25 cellular contexts compared by ENCODE assay signal in genomic region chr7:25564980-25565379, GRCh38.
DNase-seq lines count a peak whose midpoint lies in the region; ATAC-seq and TF ChIP-seq lines count a peak whose summit lies in the region.
"Had no signal": no experiment of that assay in that cellular context is flagged by ENCODE, and none has a peak within 500 bp of the region (broad histone marks: within the 10 kb centered on the region; RNA-seq: fewer than 3 reads in every experiment).

No MANE protein-coding gene starts in this region.

- DNase-seq in mesenchymal stem cell: no peak
- peak in 1 of 2 donors; percentile 28 for DNase-seq in gastrocnemius medialis
- DNase-seq in GM03348 (ENCODE audit: low spot score): no peak
- DNase-seq in NCI-H345 (lab: John Stamatoyannopoulos, UW): no peak
- DNase-seq: activated CD4-positive, alpha-beta T cell treated with anti-CD3 and anti-CD28 coated beads, Interleukin-2, amount 50 U/mL, for 4 hours; activated CD4-positive, CD25-positive, alpha-beta regulatory T cell; activated CD8-positive, alpha-beta memory T cell treated with anti-CD3 and anti-CD28 coated beads, Interleukin-2, amount 50 U/mL, for 48 hours; effector CD8-positive, alpha-beta T cell; foreskin keratinocyte; NCI-H2029 treated with DMSO at 0.1 percent for 48 hours; PC-3; SHP77; stimulated activated CD4-positive, alpha-beta T cell treated with anti-CD3 and anti-CD28 coated beads, Interleukin-2, amount 100 ng/mL, for 24 hours; SW 1271; testis had no signal

- no peaks in the 10 kb centered on the region for H3K27me3 ChIP-seq in Loucy (ENCODE audit: insufficient read depth, low read length, poor library complexity, severe bottlenecking)
- H3K27me3 ChIP-seq in mesenchymal stem cell (ENCODE audit: control insufficient read depth in 1 of 2, insufficient read depth in 1 of 2, low read length in 2 of 2): peaks cover 0 to 13% of the 10 kb centered on the region in 2 experiments
- H3K27me3 ChIP-seq in gastrocnemius medialis: no peaks in the 10 kb centered on the region
- H3K27me3 ChIP-seq: foreskin keratinocyte, testis had no signal

- TF ChIP-seq CTCF in Loucy (conservative IDR thresholded peaks at IDR 0.05; ENCODE audit: low read length): no peak
- no peak for TF ChIP-seq CTCF in brain (conservative IDR thresholded peaks at IDR 0.05)
- no peak for TF ChIP-seq CTCF in gastrocnemius medialis (IDR thresholded peaks at IDR 0.05 in 4 of 5, conservative IDR thresholded peaks at IDR 0.05 in 1 of 5)

- no peaks in the 10 kb centered on the region for H3K36me3 ChIP-seq in Loucy (ENCODE audit: insufficient read depth, low read length)
- H3K36me3 ChIP-seq in mesenchymal stem cell (ENCODE audit: control insufficient read depth in 1 of 2, insufficient read depth in 2 of 2, low read depth in 1 of 2, low read length in 2 of 2): no peaks in the 10 kb centered on the region
- no peaks in the 10 kb centered on the region for H3K36me3 ChIP-seq in gastrocnemius medialis

- H4K91ac ChIP-seq in mesenchymal stem cell (ENCODE audit: low read length): no peak overlapping the region

- no peaks in the 10 kb centered on the region for H3K9me2 ChIP-seq in Loucy (replicated peaks; ENCODE audit: low read depth, low read length)

- no peaks in the 10 kb centered on the region for H3K79me1 ChIP-seq in mesenchymal stem cell (replicated peaks; ENCODE audit: low read length, poor library complexity, severe bottlenecking)

- H3K4me3 ChIP-seq in Loucy (ENCODE audit: low read length, poor library complexity, severe bottlenecking) (no peak overlapping the region), mesenchymal stem cell (ENCODE audit: insufficient read depth in 1 of 2, low read depth in 1 of 2, low read length in 2 of 2) (no peak overlapping the region), gastrocnemius medialis (no peak overlapping the region)
- H3K4me3 ChIP-seq: skin epidermis, testis had no signal

- peaks cover 43% of the 10 kb centered on the region for H3K4me1 Mint-ChIP-seq in brain
- H3K4me1 Mint-ChIP-seq: activated T-helper 17 cell treated with anti-CD3 and anti-CD28 coated beads, Interleukin-2, amount 50 U/mL, for 72 hours had no signal

- no peak overlapping the region for H4K8ac ChIP-seq in mesenchymal stem cell (ENCODE audit: low read length)

- H2AK5ac ChIP-seq in mesenchymal stem cell (ENCODE audit: low read length, severe bottlenecking): no peak overlapping the region

- H3K9me3 ChIP-seq in Loucy (ENCODE audit: insufficient read depth, low read depth, low read length) (no peaks in the 10 kb centered on the region), mesenchymal stem cell (ENCODE audit: control insufficient read depth, low read length) (no peaks in the 10 kb centered on the region), gastrocnemius medialis (no peaks in the 10 kb centered on the region)
- H3K9me3 ChIP-seq: testis had no signal

- peak overlapping the region; percentile 84 for H2BK15ac ChIP-seq in mesenchymal stem cell (ENCODE audit: low read depth, poor library complexity, severe bottlenecking)

- H3K18ac ChIP-seq in mesenchymal stem cell (ENCODE audit: low read depth in 1 of 2, low read length in 2 of 2): peak overlapping the region in 1 of 2 experiments; percentile 48

- no peaks in the 10 kb centered on the region for H3F3A ChIP-seq in Loucy (ENCODE audit: low read depth)

- peak overlapping the region in 1 of 5 experiments; percentile 10 for H3K4me3 Mint-ChIP-seq in brain
- H3K4me3 Mint-ChIP-seq: activated T-helper 17 cell treated with anti-CD3 and anti-CD28 coated beads, Interleukin-2, amount 50 U/mL, for 72 hours; IgD-negative memory B cell; natural killer cell treated with Interleukin-12 subunit alpha and Interleukin-12 subunit beta and Interleukin-15 and Interleukin-18, amount 100 ng/mL, for 72 hours had no signal

- in situ Hi-C loops in gastrocnemius medialis (cut with MboI; ENCODE audit: low sequenced_read_pairs in 4 of 4): loop anchor here in 3 of 4 donors (5.0 to 10.0 kb wide), 4 partner anchors 173 to 303 kb away; no protein-coding TSS in a partner anchor

- intact Hi-C loops in gastrocnemius medialis (cut with DNase I; ENCODE audit: low total_unique reads): loop anchor here (1.0 kb wide), 1 partner anchor 306 kb away; no protein-coding TSS in a partner anchor

- H3K27ac ChIP-seq in mesenchymal stem cell (ENCODE audit: low read length, poor library complexity, severe bottlenecking) (no peak overlapping the region), gastrocnemius medialis (no peak overlapping the region)
- H3K27ac ChIP-seq: C4-2B, foreskin keratinocyte, skin epidermis had no signal

- H3K9ac ChIP-seq in Loucy (ENCODE audit: low read depth, low read length, poor library complexity, severe bottlenecking) (no peak overlapping the region), mesenchymal stem cell (ENCODE audit: low read length) (no peak overlapping the region)

- H3K4me1 ChIP-seq in Loucy (ENCODE audit: insufficient read depth, low read length, poor library complexity, severe bottlenecking): no peaks in the 10 kb centered on the region
- no peaks in the 10 kb centered on the region for H3K4me1 ChIP-seq in mesenchymal stem cell (ENCODE audit: control insufficient read depth, insufficient read depth, low read depth, low read length)
- peaks cover 13 to 21% of the 10 kb centered on the region in 2 donors for H3K4me1 ChIP-seq in gastrocnemius medialis
- H3K4me1 ChIP-seq: foreskin keratinocyte had no signal

- H3K14ac ChIP-seq in mesenchymal stem cell (ENCODE audit: low read length in 2 of 2): no peak overlapping the region

- ATAC-seq in gastrocnemius medialis (peak; percentile 38 to 60), HG02763 (IDR thresholded peaks at IDR 0.05; ENCODE audit: unreplicated experiment) (no peak), GM18909 (IDR thresholded peaks at IDR 0.05; ENCODE audit: poor library complexity, unreplicated experiment) (no peak)
- ATAC-seq: activated T-helper 17 cell treated with anti-CD3 and anti-CD28 coated beads, Interleukin-2, amount 50 U/mL, for 72 hours; foreskin keratinocyte; natural killer cell treated with Interleukin-12 subunit alpha and Interleukin-12 subunit beta and Interleukin-15 and Interleukin-18, amount 100 ng/mL, for 72 hours; PC-3 had no signal

- 91% methylated on average over 8 of the region's 8 CpGs for WGBS in mesenchymal stem cell

- peak overlapping the region in 4 of 5 experiments; percentile 15 to 96 (median 80) for H3K27ac Mint-ChIP-seq in brain
- H3K27ac Mint-ChIP-seq: activated naive CD4-positive, alpha-beta T cell treated with anti-CD3 and anti-CD28 coated beads, Interleukin-2, amount 50 U/mL, for 24 hours; activated T-helper 17 cell treated with anti-CD3 and anti-CD28 coated beads, Interleukin-2, amount 50 U/mL, for 72 hours had no signal

- H4K20me1 ChIP-seq in Loucy (ENCODE audit: insufficient read depth, low read length, poor library complexity, severe bottlenecking): no peaks in the 10 kb centered on the region

- peaks cover 0 to 7% (median 0%) of the 10 kb centered on the region in 5 experiments for H3K9me3 Mint-ChIP-seq in brain
- H3K9me3 Mint-ChIP-seq: activated naive CD4-positive, alpha-beta T cell treated with anti-CD3 and anti-CD28 coated beads, Interleukin-2, amount 50 U/mL, for 24 hours; activated T-helper 17 cell treated with anti-CD3 and anti-CD28 coated beads, Interleukin-2, amount 50 U/mL, for 72 hours; IgD-negative memory B cell; natural killer cell treated with Interleukin-12 subunit alpha and Interleukin-12 subunit beta and Interleukin-15 and Interleukin-18, amount 100 ng/mL, for 72 hours had no signal

- no peak overlapping the region for H3K4ac ChIP-seq in mesenchymal stem cell (ENCODE audit: low read depth in 1 of 2, low read length in 2 of 2)

- H3K27me3 Mint-ChIP-seq in brain: peaks cover 12% of the 10 kb centered on the region
- H3K27me3 Mint-ChIP-seq: activated naive CD4-positive, alpha-beta T cell treated with anti-CD3 and anti-CD28 coated beads, Interleukin-2, amount 50 U/mL, for 24 hours had no signal

- H3K23ac ChIP-seq in mesenchymal stem cell (ENCODE audit: low read length in 2 of 2): no peak overlapping the region

- no peaks in the 10 kb centered on the region for H3K79me2 ChIP-seq in Loucy (ENCODE audit: insufficient read depth, low read length)

- no peak overlapping the region for H2BK12ac ChIP-seq in mesenchymal stem cell (ENCODE audit: low read length in 2 of 2)

- peak overlapping the region; percentile 70; the same call in 1 of the 2 replicates for H2AFZ ChIP-seq in Loucy (ENCODE audit: low read length)
- no peak overlapping the region for H2AFZ ChIP-seq in mesenchymal stem cell (ENCODE audit: low read depth, low read length)

- no peak for TF ChIP-seq POLR2A in gastrocnemius medialis (IDR thresholded peaks at IDR 0.05)

- H2BK5ac ChIP-seq in mesenchymal stem cell (ENCODE audit: low read depth, low read length, poor library complexity, severe bottlenecking): no peak overlapping the region

- no peak overlapping the region for H2BK120ac ChIP-seq in mesenchymal stem cell (ENCODE audit: low read depth, low read length)

- no peak overlapping the region for H3K4me2 ChIP-seq in Loucy (ENCODE audit: low read depth, low read length, poor library complexity, severe bottlenecking)
- no peak overlapping the region for H3K4me2 ChIP-seq in mesenchymal stem cell (ENCODE audit: low read length, poor library complexity, severe bottlenecking)

- no peaks in the 10 kb centered on the region for H3K36me3 Mint-ChIP-seq in brain
- H3K36me3 Mint-ChIP-seq: activated naive CD4-positive, alpha-beta T cell treated with anti-CD3 and anti-CD28 coated beads, Interleukin-2, amount 50 U/mL, for 24 hours; natural killer cell treated with Interleukin-12 subunit alpha and Interleukin-12 subunit beta and Interleukin-15 and Interleukin-18, amount 100 ng/mL, for 72 hours had no signal

Comparison
In these comparisons a context has a peak if more than half of its experiments do, and no peak if none do; other contexts are left out.
1. ATAC-seq: peak in gastrocnemius medialis (2 of 2); none in HG02763 (single experiment) and GM18909 (single experiment).